12 cellular contexts compared by ENCODE assay signal in the genomic region with DNA sequence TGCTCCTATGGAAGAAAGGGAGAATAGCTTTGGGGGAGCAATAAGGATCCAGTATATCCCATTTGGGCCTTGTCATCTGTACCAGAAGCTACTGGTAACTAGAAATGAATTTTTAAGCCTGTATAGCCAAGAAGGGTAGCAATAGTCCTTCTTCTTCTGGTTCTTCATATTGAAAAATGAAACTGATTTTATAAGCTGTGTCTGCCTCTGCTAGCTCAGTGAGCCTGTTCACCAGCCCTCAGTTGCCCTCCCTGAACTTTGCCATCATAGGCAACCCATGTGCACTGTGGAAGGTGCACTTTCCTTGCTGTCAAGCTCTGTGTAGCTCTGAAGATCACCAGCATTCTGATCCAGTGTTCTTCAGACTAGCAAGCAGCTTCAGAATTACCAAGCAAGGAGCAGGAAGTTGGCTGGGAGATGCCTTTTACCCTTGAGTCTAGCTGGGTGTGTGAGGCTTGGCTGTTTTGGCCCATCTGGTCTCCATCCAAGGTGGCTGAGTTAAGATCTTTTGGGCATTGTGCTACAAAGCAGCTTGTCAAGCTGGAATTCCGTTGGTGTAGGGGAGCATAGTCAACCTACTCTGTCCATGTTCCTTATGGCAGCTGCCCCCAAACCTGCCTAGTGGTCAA. TPM values are rescaled to one million over a fixed set of nuclear protein-coding genes. Genes with fewer than 3 reads are reported as not detected.
DNase-seq lines count a peak whose midpoint lies in the region; ATAC-seq and TF ChIP-seq lines count a peak whose summit lies in the region.
"Had no signal": no experiment of that assay in that cellular context is flagged by ENCODE, and none has a peak within 500 bp of the region (broad histone marks: within the 10 kb centered on the region; RNA-seq: fewer than 3 reads in every experiment).

No MANE protein-coding gene starts in this region.

- H3F3A ChIP-seq in PC-9 (ENCODE audit: insufficient read depth, low read depth) = no peaks in the 10 kb centered on the region

- DNase-seq in Right ventricle myocardium superior (no peak), cardiac septum (ENCODE audit: low spot score) (no peak), upper lobe of right lung (no peak), hepatic stellate cell (ENCODE audit: low spot score) (no peak), type B pancreatic cell (ENCODE audit: extremely low spot score, unreplicated experiment) (no peak), PC-9 (no peak)
- no peak for DNase-seq in central memory CD8-positive, alpha-beta T cell (ENCODE audit: low spot score in 2 of 2)
- DNase-seq: activated CD8-positive, alpha-beta memory T cell treated with anti-CD3 and anti-CD28 coated beads, Interleukin-2, amount 50 U/mL, for 48 hours; endodermal cell; GDM1 had no signal

- H3K27me3 ChIP-seq in upper lobe of right lung (no peaks in the 10 kb centered on the region), PC-9 (ENCODE audit: insufficient read depth, low read depth) (no peaks in the 10 kb centered on the region)
- H3K27me3 ChIP-seq: body of pancreas had no signal

- H3K4me1 ChIP-seq in upper lobe of right lung = peaks cover 9% of the 10 kb centered on the region
- no peaks in the 10 kb centered on the region for H3K4me1 ChIP-seq in PC-9 (replicated peaks; ENCODE audit: insufficient read depth)

- H2AFZ ChIP-seq in PC-9 = no peak overlapping the region

- H3K4me3 ChIP-seq in upper lobe of right lung (no peak overlapping the region), PC-9 (no peak overlapping the region)
- H3K4me3 ChIP-seq: body of pancreas had no signal

- H3K27me3 Mint-ChIP-seq in central memory CD8-positive, alpha-beta T cell = no peaks in the 10 kb centered on the region
- no peaks in the 10 kb centered on the region for H3K27me3 Mint-ChIP-seq in type B pancreatic cell

- CTCF ChIA-PET in PC-9 (lab: Charles Lee) = no interaction called here

- POLR2A ChIA-PET in PC-9 (lab: Charles Lee; ENCODE audit: unreplicated experiment) = no interaction called here

- H3K36me3 ChIP-seq in upper lobe of right lung (no peaks in the 10 kb centered on the region), PC-9 (ENCODE audit: low read depth) (no peaks in the 10 kb centered on the region)

- no peak overlapping the region for H3K4me2 ChIP-seq in PC-9

- H3K79me2 ChIP-seq in PC-9 (ENCODE audit: low read depth) = no peaks in the 10 kb centered on the region

- intact Hi-C loops in Right ventricle myocardium superior (cut with DNase I) (no loop called here), cardiac septum (cut with DNase I) (no loop called here), upper lobe of right lung (cut with DNase I) (loop anchor here (10.0 kb wide), 1 partner anchor 73 kb away; no protein-coding TSS in a partner anchor), PC-9 (cut with micrococcal nuclease; ENCODE audit: unreplicated experiment) (no loop called here)

- peaks cover 57% of the 10 kb centered on the region for H3K4me1 Mint-ChIP-seq in central memory CD8-positive, alpha-beta T cell
- peaks cover 22% of the 10 kb centered on the region for H3K4me1 Mint-ChIP-seq in type B pancreatic cell (ENCODE audit: unreplicated experiment)

- no peaks in the 10 kb centered on the region for H3K9me2 ChIP-seq in PC-9 (ENCODE audit: insufficient read depth)

- H3K4me3 Mint-ChIP-seq in central memory CD8-positive, alpha-beta T cell = no peak overlapping the region
- no peak overlapping the region for H3K4me3 Mint-ChIP-seq in type B pancreatic cell
- H3K4me3 Mint-ChIP-seq: endodermal cell had no signal

- TF ChIP-seq CTCF in upper lobe of right lung (IDR thresholded peaks at IDR 0.05) (no peak), type B pancreatic cell (conservative IDR thresholded peaks at IDR 0.05) (no peak), PC-9 (conservative IDR thresholded peaks at IDR 0.05) (no peak)

- no TSS peak for BruUV-seq in PC-9 (replicated peaks; lab: Mats Ljungman, UMichigan)

- peaks cover 2% of the 10 kb centered on the region for H3K36me3 Mint-ChIP-seq in central memory CD8-positive, alpha-beta T cell (ENCODE audit: insufficient read depth)
- H3K36me3 Mint-ChIP-seq in type B pancreatic cell = no peaks in the 10 kb centered on the region

- ATAC-seq in Right ventricle myocardium superior (ENCODE audit: poor library complexity) = peak; percentile 4
- peak; percentile 60 for ATAC-seq in HG03066 (IDR thresholded peaks at IDR 0.05; ENCODE audit: low read depth, unreplicated experiment)
- no peak for ATAC-seq in central memory CD8-positive, alpha-beta T cell (replicated peaks; ENCODE audit: extremely low read depth, poor library complexity, severe bottlenecking)
- peak; percentile 36 for ATAC-seq in upper lobe of right lung
- ATAC-seq: body of pancreas had no signal

- H4K20me1 ChIP-seq in PC-9 (ENCODE audit: insufficient read depth) = no peaks in the 10 kb centered on the region

- H3K27ac ChIP-seq in upper lobe of right lung (no peak overlapping the region), PC-9 (no peak overlapping the region)

- H3K27ac Mint-ChIP-seq in central memory CD8-positive, alpha-beta T cell (ENCODE audit: low read depth) = peak overlapping the region; percentile 15
- H3K27ac Mint-ChIP-seq in type B pancreatic cell = no peak overlapping the region
- H3K27ac Mint-ChIP-seq: endodermal cell had no signal

- no peaks in the 10 kb centered on the region for H3K9me3 Mint-ChIP-seq in central memory CD8-positive, alpha-beta T cell
- H3K9me3 Mint-ChIP-seq in type B pancreatic cell = no peaks in the 10 kb centered on the region
- H3K9me3 Mint-ChIP-seq: endodermal cell had no signal

- no peaks in the 10 kb centered on the region for H3K9me3 ChIP-seq in upper lobe of right lung
- H3K9me3 ChIP-seq in PC-9 (ENCODE audit: insufficient read depth, low read depth) = no peaks in the 10 kb centered on the region
- H3K9me3 ChIP-seq: body of pancreas had no signal

RNA-seq across cellular contexts. Expression of a gene that starts 55.8 kb away (rescaled TPM):
- total RNA-seq in Right ventricle myocardium superior (82.8 TPM), cardiac septum (75.3 TPM), upper lobe of right lung (54.4 TPM), type B pancreatic cell (ENCODE audit: low replicate concordance) (33.3 and 37.2 TPM in 2 replicates), PC-9 (2021) (33.5 and 37.7 TPM in 2 replicates)
